7 cellular contexts compared by ENCODE assay signal in genomic region chr16:74666010-74666421, GRCh38. TPM values are rescaled to one million over a fixed set of nuclear protein-coding genes. Genes with fewer than 3 reads are reported as not detected.
DNase-seq lines count a peak whose midpoint lies in the region; ATAC-seq lines count a peak whose summit lies in the region.

No MANE protein-coding gene starts in this region.

- no peak for ATAC-seq in activated T-helper 17 cell treated with anti-CD3 and anti-CD28 coated beads, Interleukin-2, amount 50 U/mL, for 72 hours (replicated peaks)
- ATAC-seq in stimulated activated memory B cell treated with anti-CD40 and anti-IgM and Interleukin-4, amounts not matched to agents 10 μg/mL and 1 μg/mL and 100 μg/mL, for 72 hours = no peak
- no peak for ATAC-seq in GM21360 (IDR thresholded peaks at IDR 0.05; ENCODE audit: unreplicated experiment)

- H3K27ac Mint-ChIP-seq in activated T-helper 17 cell treated with anti-CD3 and anti-CD28 coated beads, Interleukin-2, amount 50 U/mL, for 72 hours = peak overlapping the region; percentile 82
- peak overlapping the region; percentile 92 for H3K27ac Mint-ChIP-seq in stimulated activated memory B cell treated with anti-CD40 and anti-IgM and Interleukin-4, amounts not matched to agents 10 μg/mL and 1 μg/mL and 100 μg/mL, for 72 hours

- peaks cover 23% of the 10 kb centered on the region for H3K4me1 Mint-ChIP-seq in activated T-helper 17 cell treated with anti-CD3 and anti-CD28 coated beads, Interleukin-2, amount 50 U/mL, for 72 hours
- peaks cover 36% of the 10 kb centered on the region for H3K4me1 Mint-ChIP-seq in stimulated activated memory B cell treated with anti-CD40 and anti-IgM and Interleukin-4, amounts not matched to agents 10 μg/mL and 1 μg/mL and 100 μg/mL, for 72 hours

- peak overlapping the region; percentile 95 for H3K27ac ChIP-seq in HUES48 (ENCODE audit: low read depth, low read length)

- H3K4me3 ChIP-seq in HUES48 (ENCODE audit: low read depth, low read length) = peak overlapping the region; percentile 90
- peak overlapping the region; percentile 94 for H3K4me3 ChIP-seq in iPS-18c (ENCODE audit: insufficient read depth, low read depth, low read length)

- DNase-seq in stimulated activated naive CD4-positive, alpha-beta T cell (lab: John Stamatoyannopoulos, UW) = no peak
- DNase-seq in NCI-H187 treated with DMSO at 0.1 percent for 48 hours (lab: John Stamatoyannopoulos, UW) = no peak

- H3K9me3 ChIP-seq in HUES48 (ENCODE audit: control insufficient read depth, insufficient read depth, low read length) = no peaks in the 10 kb centered on the region
- peaks cover 3% of the 10 kb centered on the region for H3K9me3 ChIP-seq in iPS-18c (ENCODE audit: control insufficient read depth, insufficient read depth, low read length)

- peaks cover 59% of the 10 kb centered on the region for H3K36me3 Mint-ChIP-seq in activated T-helper 17 cell treated with anti-CD3 and anti-CD28 coated beads, Interleukin-2, amount 50 U/mL, for 72 hours (ENCODE audit: low read depth)
- peaks cover 26% of the 10 kb centered on the region for H3K36me3 Mint-ChIP-seq in stimulated activated memory B cell treated with anti-CD40 and anti-IgM and Interleukin-4, amounts not matched to agents 10 μg/mL and 1 μg/mL and 100 μg/mL, for 72 hours

- peaks cover 41% of the 10 kb centered on the region for H3K36me3 ChIP-seq in HUES48 (ENCODE audit: control insufficient read depth, insufficient read depth, low read length)

- no peaks in the 10 kb centered on the region for H3K9me3 Mint-ChIP-seq in activated T-helper 17 cell treated with anti-CD3 and anti-CD28 coated beads, Interleukin-2, amount 50 U/mL, for 72 hours
- no peaks in the 10 kb centered on the region for H3K9me3 Mint-ChIP-seq in stimulated activated memory B cell treated with anti-CD40 and anti-IgM and Interleukin-4, amounts not matched to agents 10 μg/mL and 1 μg/mL and 100 μg/mL, for 72 hours

- H3K4me1 ChIP-seq in HUES48 (ENCODE audit: control insufficient read depth, insufficient read depth, low read length) = peaks cover 8% of the 10 kb centered on the region

- H3K4me3 Mint-ChIP-seq in activated T-helper 17 cell treated with anti-CD3 and anti-CD28 coated beads, Interleukin-2, amount 50 U/mL, for 72 hours = peak overlapping the region; percentile 96
- H3K4me3 Mint-ChIP-seq in stimulated activated memory B cell treated with anti-CD40 and anti-IgM and Interleukin-4, amounts not matched to agents 10 μg/mL and 1 μg/mL and 100 μg/mL, for 72 hours = peak overlapping the region; percentile 89

- peak overlapping the region; percentile 95 for H3K9ac ChIP-seq in HUES48 (ENCODE audit: low read depth, low read length)

- no peaks in the 10 kb centered on the region for H3K27me3 Mint-ChIP-seq in activated T-helper 17 cell treated with anti-CD3 and anti-CD28 coated beads, Interleukin-2, amount 50 U/mL, for 72 hours
- H3K27me3 Mint-ChIP-seq in stimulated activated memory B cell treated with anti-CD40 and anti-IgM and Interleukin-4, amounts not matched to agents 10 μg/mL and 1 μg/mL and 100 μg/mL, for 72 hours = no peaks in the 10 kb centered on the region

- H3K27me3 ChIP-seq in HUES48 (ENCODE audit: control insufficient read depth, insufficient read depth, low read length) = no peaks in the 10 kb centered on the region

RNA-seq across cellular contexts. Expression of gene RFWD3, which starts 0.7 kb away (rescaled TPM):
- 100 to 1,000 TPM in 1 of 2 donors, 10 to 100 TPM in 1; 71.5 to 109 TPM for total RNA-seq in activated T-helper 17 cell treated with anti-CD3 and anti-CD28 coated beads, Interleukin-2, amount 50 U/mL, for 72 hours

RNA-seq across cellular contexts. Expression of gene MLKL, which starts 34.6 kb away (rescaled TPM):
- total RNA-seq in activated T-helper 17 cell treated with anti-CD3 and anti-CD28 coated beads, Interleukin-2, amount 50 U/mL, for 72 hours = 10 to 100 TPM; 25.6 to 35.6 TPM

RNA-seq across cellular contexts. Expression of gene GLG1, which starts 59.1 kb away (rescaled TPM):
- total RNA-seq in activated T-helper 17 cell treated with anti-CD3 and anti-CD28 coated beads, Interleukin-2, amount 50 U/mL, for 72 hours = 10 to 100 TPM; 62.6 to 74.1 TPM
